Comparison of ENCODE assay signal across 18 cellular contexts in genomic region chr5:88049737-88050136, GRCh38.
DNase-seq lines count a peak whose midpoint lies in the region.
"Had no signal": no experiment of that assay in that cellular context is flagged by ENCODE, and none has a peak within 500 bp of the region (broad histone marks: within the 10 kb centered on the region; RNA-seq: fewer than 3 reads in every experiment).

No MANE protein-coding gene starts in this region.

- H3K27ac ChIP-seq in HUES64 (ENCODE audit: low read depth, low read length): peak overlapping the region; percentile 74; the same call in 1 of the 2 replicates
- H3K27ac ChIP-seq: 22Rv1, A549, BLaER1 had no signal

- H3K4me1 ChIP-seq in HUES64 (ENCODE audit: insufficient read depth, low read length): peaks cover 37% of the 10 kb centered on the region; the same call in 1 of the 2 replicates
- H3K4me1 ChIP-seq: A549, BLaER1 had no signal

- H3K4me3 ChIP-seq in HUES64 (ENCODE audit: low read length): peak overlapping the region; percentile 47; the same call in 1 of the 2 replicates
- H3K4me3 ChIP-seq: A549, BLaER1 had no signal

- 12% methylated on average over 4 of the region's 4 CpGs for WGBS in HUES64

- H3K9me3 ChIP-seq in HUES64 (ENCODE audit: insufficient read depth, low read depth, low read length): no peaks in the 10 kb centered on the region
- H3K9me3 ChIP-seq: A549, BLaER1 had no signal

- H3K27me3 ChIP-seq in HUES64 (ENCODE audit: insufficient read depth, low read length): no peaks in the 10 kb centered on the region
- H3K27me3 ChIP-seq: BLaER1 had no signal

- DNase-seq in NCI-H82 (lab: John Stamatoyannopoulos, UW) (peak; percentile 4), NCI-H82 treated with DMSO at 0.1 percent for 48 hours (lab: John Stamatoyannopoulos, UW; ENCODE audit: unreplicated experiment) (no peak), globus pallidus (ENCODE audit: low spot score) (peak; percentile 9), pons (ENCODE audit: low spot score) (peak; percentile 12), SW480 (ENCODE audit: low spot score) (no peak), kidney tubule cell (ENCODE audit: low spot score) (no peak)
- DNase-seq in stimulated activated CD4-positive, alpha-beta T cell treated with anti-CD3 and anti-CD28 coated beads, Interleukin-4, amount 100 ng/mL, for 1 hour: no peak
- DNase-seq: CD4-positive, alpha-beta memory T cell; DMS153; DMS79; GDM1; GOT3; HFFc6; KBM-7 had no signal

- H3K36me3 ChIP-seq in HUES64 (ENCODE audit: insufficient read depth, low read length): no peaks in the 10 kb centered on the region; the same call in 1 of the 2 replicates
- H3K36me3 ChIP-seq: BLaER1 had no signal

- H3K9ac ChIP-seq in HUES64 (ENCODE audit: low read depth, low read length): no peak overlapping the region
- H3K9ac ChIP-seq: BLaER1 had no signal

Comparison
In these comparisons a context has a peak if more than half of its experiments do, and no peak if none do; other contexts are left out.
1. DNase-seq: peak in NCI-H82 (single experiment), globus pallidus (single experiment) and pons (single experiment); none in NCI-H82 treated with DMSO at 0.1 percent for 48 hours (single experiment), SW480 (single experiment), stimulated activated CD4-positive, alpha-beta T cell treated with anti-CD3 and anti-CD28 coated beads, Interleukin-4, amount 100 ng/mL, for 1 hour (single experiment) and kidney tubule cell (single experiment).